16 cellular contexts compared by ENCODE assay signal in genomic region chr15:81225161-81225671, GRCh38. TPM values are rescaled to one million over a fixed set of nuclear protein-coding genes. Genes with fewer than 3 reads are reported as not detected.
DNase-seq lines count a peak whose midpoint lies in the region; ATAC-seq and TF ChIP-seq lines count a peak whose summit lies in the region.
"Had no signal": no experiment of that assay in that cellular context is flagged by ENCODE, and none has a peak within 500 bp of the region (broad histone marks: within the 10 kb centered on the region; RNA-seq: fewer than 3 reads in every experiment).

No MANE protein-coding gene starts in this region.

- no peak for TF ChIP-seq RAD21 in SK-N-SH (IDR thresholded peaks at IDR 0.05; ENCODE audit: low read length)

- H3K36me3 ChIP-seq in mucosa of descending colon (ENCODE audit: low read depth): no peaks in the 10 kb centered on the region
- H3K36me3 ChIP-seq in tibial nerve: no peaks in the 10 kb centered on the region
- H3K36me3 ChIP-seq in SK-N-SH (replicated peaks in 1 of 2; ENCODE audit: control insufficient read depth in 1 of 2, insufficient read depth in 2 of 2, low read length in 1 of 2): no peaks in the 10 kb centered on the region

- DNase-seq in NOMO-1 treated with dmso at 0.1 percent for 144 hours (lab: John Stamatoyannopoulos, UW; ENCODE audit: unreplicated experiment) (peak; percentile 2), fibroblast of mammary gland (ENCODE audit: low read depth) (peak; percentile 47), mucosa of descending colon (peak; percentile 30 to 52 (median 35)), tibial nerve (ENCODE audit: low spot score in 2 of 2) (peak; percentile 48 to 61), SK-N-SH (no peak), dedifferentiated amniotic fluid mesenchymal stem cell (ENCODE audit: extremely low spot score) (no peak)
- DNase-seq in effector CD8-positive, alpha-beta T cell (lab: John Stamatoyannopoulos, UW): no peak
- DNase-seq: activated CD4-positive, alpha-beta T cell treated with anti-CD3 and anti-CD28 coated beads, Interleukin-2, amount 10 ng/mL, durations not matched to agents 24 days and 14 days; activated naive CD8-positive, alpha-beta T cell treated with anti-CD3 and anti-CD28 coated beads, Interleukin-2, amount 10 ng/mL, durations not matched to agents 7 days and 5 days; activated T-cell treated with anti-CD3 and anti-CD28 coated beads, Interleukin-2, amount 50 U/mL, for 24 hours; CD8-positive, alpha-beta T cell; NCI-H1092 treated with DMSO at 0.1 percent for 48 hours; NCI-H510A; T-helper 9 cell had no signal

- H3K4me1 ChIP-seq in mucosa of descending colon (ENCODE audit: low read depth) (no peaks in the 10 kb centered on the region), tibial nerve (peaks cover 0 to 78% (median 13%) of the 10 kb centered on the region in 4 donors), SK-N-SH (ENCODE audit: control insufficient read depth in 1 of 2, insufficient read depth in 2 of 2, low read depth in 1 of 2, low read length in 1 of 2) (peaks cover 0 to 3% of the 10 kb centered on the region in 2 experiments; a peak in 1 of 4 replicates)
- H3K4me1 ChIP-seq: parathyroid adenoma had no signal

- POLR2A ChIA-PET in SK-N-SH (lab: Yijun Ruan, JAX): no interaction called here

- H3F3A ChIP-seq in SK-N-SH (replicated peaks; ENCODE audit: insufficient read depth): no peaks in the 10 kb centered on the region

- CTCF ChIA-PET in SK-N-SH (lab: Yijun Ruan, JAX): interaction anchor here (1.0 to 1.1 kb wide), 2 partner anchors 33 to 70 kb away, joined by 3 to 4 read pairs; no protein-coding TSS in a partner anchor

- H3K4me3 ChIP-seq in fibroblast of mammary gland (ENCODE audit: control insufficient read depth, low read depth, low read length): no peak overlapping the region
- H3K4me3 ChIP-seq in mucosa of descending colon: no peak overlapping the region
- no peak overlapping the region for H3K4me3 ChIP-seq in tibial nerve
- H3K4me3 ChIP-seq in SK-N-SH (ENCODE audit: low read depth in 2 of 2, low read length in 1 of 2): no peak overlapping the region

- no peaks in the 10 kb centered on the region for H3K79me2 ChIP-seq in SK-N-SH (ENCODE audit: insufficient read depth)
- H3K79me2 ChIP-seq: parathyroid adenoma had no signal

- H3K9me3 ChIP-seq in mucosa of descending colon (no peaks in the 10 kb centered on the region), tibial nerve (no peaks in the 10 kb centered on the region), SK-N-SH (no peaks in the 10 kb centered on the region)

- H3K9ac ChIP-seq in SK-N-SH: no peak overlapping the region
- H3K9ac ChIP-seq: parathyroid adenoma had no signal

- no peak overlapping the region for H3K4me2 ChIP-seq in SK-N-SH

- H2AFZ ChIP-seq in SK-N-SH (ENCODE audit: low read depth): no peak overlapping the region
- H2AFZ ChIP-seq: parathyroid adenoma had no signal

- H3K9me2 ChIP-seq in SK-N-SH: no peaks in the 10 kb centered on the region

- no peak for TF ChIP-seq CTCF in fibroblast of mammary gland (conservative IDR thresholded peaks at IDR 0.05; ENCODE audit: control insufficient read depth, insufficient read depth, low read depth, low read length)
- no peak for TF ChIP-seq CTCF in mucosa of descending colon (IDR thresholded peaks at IDR 0.05)
- TF ChIP-seq CTCF in tibial nerve (IDR thresholded peaks at IDR 0.05): no peak
- TF ChIP-seq CTCF in SK-N-SH (IDR thresholded peaks at IDR 0.05): no peak

- ATAC-seq in mucosa of descending colon: peak; percentile 36
- ATAC-seq: CD8-positive, alpha-beta T cell had no signal

- WGBS in tibial nerve, 2 donors: 60 to 67% methylated on average over 10 of the region's 10 CpGs
- WGBS in SK-N-SH (ENCODE audit: low lambda C conversion rate): 37% methylated on average over 10 of the region's 10 CpGs

- TF ChIP-seq POLR2A in tibial nerve (IDR thresholded peaks at IDR 0.05): no peak

- TF ChIP-seq EP300 in tibial nerve (IDR thresholded peaks at IDR 0.05) (peak in 1 of 2 donors; percentile 67), SK-N-SH (IDR thresholded peaks at IDR 0.05; ENCODE audit: borderline replicate concordance in 1 of 2, low read depth in 1 of 2, low read length in 1 of 2) (no peak)

- H3K27ac ChIP-seq in tibial nerve (peak overlapping the region in 3 of 4 donors; percentile 17 to 77 (median 66)), SK-N-SH (ENCODE audit: low read depth in 2 of 2, low read length in 1 of 2) (no peak overlapping the region)
- H3K27ac ChIP-seq: epithelial cell of prostate, parathyroid adenoma had no signal

- intact Hi-C loops in mucosa of descending colon (cut with DNase I, micrococcal nuclease): no loop called here

- H3K27me3 ChIP-seq in tibial nerve (no peaks in the 10 kb centered on the region), SK-N-SH (ENCODE audit: insufficient read depth) (no peaks in the 10 kb centered on the region)

- no peaks in the 10 kb centered on the region for H4K20me1 ChIP-seq in SK-N-SH (ENCODE audit: insufficient read depth)

TF ChIP-seq in SK-N-SH, 30 proteins besides CTCF, POLR2A, EP300 and RAD21:
- TF ChIP-seq RCOR1 (IDR thresholded peaks at IDR 0.05; ENCODE audit: low read length) (no peak), FOXM1 (IDR thresholded peaks at IDR 0.05; ENCODE audit: low read depth) (no peak), GABPA (IDR thresholded peaks at IDR 0.05; ENCODE audit: low read depth) (no peak), FOSL2 (IDR thresholded peaks at IDR 0.05; ENCODE audit: borderline replicate concordance, low read depth) (no peak), IRF3 (IDR thresholded peaks at IDR 0.05; ENCODE audit: low read depth, low read length) (no peak), USF2 (IDR thresholded peaks at IDR 0.05; ENCODE audit: borderline replicate concordance, low read depth, low read length) (no peak), CHD2 (IDR thresholded peaks at IDR 0.05; ENCODE audit: low read length, partially characterized antibody) (no peak), EZH2phosphoT487 (IDR thresholded peaks at IDR 0.05; ENCODE audit: borderline replicate concordance, low read depth) (no peak), YY1 (IDR thresholded peaks at IDR 0.05; ENCODE audit: low read depth) (no peak)

RNA-seq across cellular contexts. Expression of gene IL16, which starts 28.5 kb away (rescaled TPM):
- 1 to 10 TPM; 6.2 to 9.5 (median 8.4) TPM for total RNA-seq in mucosa of descending colon
- 10 to 100 TPM; 69.3 to 80.2 (median 75.1) TPM for total RNA-seq in tibial nerve
- polyA plus RNA-seq in SK-N-SH (2012; rRNA removed): 0.10 TPM in 1 of 2 replicates, not detected in the other
- polyA plus RNA-seq in SK-N-SH (2012; cell fraction: cytosol; rRNA removed): not detected in 2 replicates
- polyA plus RNA-seq in SK-N-SH (2012; cell fraction: nucleus; rRNA removed): not detected in 2 replicates

Comparison
In these comparisons a context has a peak if more than half of its experiments do, and no peak if none do; other contexts are left out.
1. DNase-seq: peak in NOMO-1 treated with dmso at 0.1 percent for 144 hours (single experiment), fibroblast of mammary gland (single experiment), mucosa of descending colon (3 of 3) and tibial nerve (2 of 2); none in SK-N-SH (single experiment), dedifferentiated amniotic fluid mesenchymal stem cell (single experiment) and effector CD8-positive, alpha-beta T cell (single experiment).
2. H3K27ac ChIP-seq: peak in tibial nerve (3 of 4); none in SK-N-SH (0 of 2).
3. RNA of gene IL16, which starts 28.5 kb away (total RNA-seq): 69.3 to 80.2 TPM in tibial nerve; 6.2 to 9.5 TPM in mucosa of descending colon; every median in the first group is over 4 times any median in the second.